ENCODE assay signal across 10 cellular contexts in genomic region chr2:207502799-207503198, GRCh38.
DNase-seq lines count a peak whose midpoint lies in the region; ATAC-seq lines count a peak whose summit lies in the region.
"Had no signal": no experiment of that assay in that cellular context is flagged by ENCODE, and none has a peak within 500 bp of the region (broad histone marks: within the 10 kb centered on the region; RNA-seq: fewer than 3 reads in every experiment).

No MANE protein-coding gene starts in this region.

- peak overlapping the region; percentile 6 for H3K27ac ChIP-seq in subcutaneous abdominal adipose tissue (ENCODE audit: low read depth, low read length)

- no peaks in the 10 kb centered on the region for H3K9me3 ChIP-seq in subcutaneous abdominal adipose tissue (ENCODE audit: control insufficient read depth in 5 of 5, low read length in 5 of 5)

- DNase-seq in activated naive CD4-positive, alpha-beta T cell treated with Interleukin-2 at 50 U/mL for 16 hours, result no peak
- DNase-seq in SIG-M5 treated with dmso at 0.1 percent for 504 hours (lab: John Stamatoyannopoulos, UW; ENCODE audit: unreplicated experiment), result peak; percentile 77
- no peak for DNase-seq in NCI-H446 treated with DMSO at 0.1 percent for 48 hours (lab: John Stamatoyannopoulos, UW)
- DNase-seq in stimulated activated CD4-positive, alpha-beta T cell treated with anti-CD3 and anti-CD28 coated beads, Interleukin-2, amount 100 ng/mL, for 48 hours, result no peak
- no peak for DNase-seq in NCI-H2196 treated with DMSO at 0.1 percent for 48 hours (lab: John Stamatoyannopoulos, UW; ENCODE audit: unreplicated experiment)
- DNase-seq: 8988T, foreskin melanocyte had no signal

- peaks cover 56% of the 10 kb centered on the region for H3K4me1 Mint-ChIP-seq in activated naive CD4-positive, alpha-beta T cell treated with anti-CD3 and anti-CD28 coated beads, Interleukin-2, amount 50 U/mL, for 24 hours

- H3K36me3 Mint-ChIP-seq in activated naive CD4-positive, alpha-beta T cell treated with anti-CD3 and anti-CD28 coated beads, Interleukin-2, amount 50 U/mL, for 24 hours, result peaks cover 5% of the 10 kb centered on the region

- no peaks in the 10 kb centered on the region for H3K36me3 ChIP-seq in subcutaneous abdominal adipose tissue (ENCODE audit: control insufficient read depth in 5 of 5, insufficient read depth in 5 of 5, low read length in 5 of 5)

- peak; percentile 33 for ATAC-seq in HG03045 (IDR thresholded peaks at IDR 0.05; ENCODE audit: unreplicated experiment)

- no peaks in the 10 kb centered on the region for H3K27me3 Mint-ChIP-seq in activated naive CD4-positive, alpha-beta T cell treated with anti-CD3 and anti-CD28 coated beads, Interleukin-2, amount 50 U/mL, for 24 hours

- H3K9me3 Mint-ChIP-seq in activated naive CD4-positive, alpha-beta T cell treated with anti-CD3 and anti-CD28 coated beads, Interleukin-2, amount 50 U/mL, for 24 hours, result no peaks in the 10 kb centered on the region

- no peak overlapping the region for H3K9ac ChIP-seq in subcutaneous abdominal adipose tissue (ENCODE audit: low read length in 5 of 5)

- H3K27ac Mint-ChIP-seq in activated naive CD4-positive, alpha-beta T cell treated with anti-CD3 and anti-CD28 coated beads, Interleukin-2, amount 50 U/mL, for 24 hours, result peak overlapping the region; percentile 17

- H3K4me3 ChIP-seq in subcutaneous abdominal adipose tissue (ENCODE audit: low read depth in 1 of 5, low read length in 5 of 5), result no peak overlapping the region

- H3K4me3 Mint-ChIP-seq in activated naive CD4-positive, alpha-beta T cell treated with anti-CD3 and anti-CD28 coated beads, Interleukin-2, amount 50 U/mL, for 24 hours, result no peak overlapping the region

- H3K27me3 ChIP-seq in subcutaneous abdominal adipose tissue (ENCODE audit: control insufficient read depth in 5 of 5, insufficient read depth in 4 of 5, low read length in 5 of 5), result no peaks in the 10 kb centered on the region

- H3K4me1 ChIP-seq in subcutaneous abdominal adipose tissue (ENCODE audit: control insufficient read depth in 5 of 5, insufficient read depth in 5 of 5, low read length in 5 of 5), result peaks cover 0 to 52% (median 24%) of the 10 kb centered on the region in 5 donors
